In genomic region chr14:74978416-74978947, GRCh38 we compare ENCODE assay signal across 17 cellular contexts. TPM values are rescaled to one million over a fixed set of nuclear protein-coding genes. Genes with fewer than 3 reads are reported as not detected.
DNase-seq lines count a peak whose midpoint lies in the region; ATAC-seq and TF ChIP-seq lines count a peak whose summit lies in the region.
"Had no signal": no experiment of that assay in that cellular context is flagged by ENCODE, and none has a peak within 500 bp of the region (broad histone marks: within the 10 kb centered on the region; RNA-seq: fewer than 3 reads in every experiment).

No MANE protein-coding gene starts in this region.

- H3K4me3 ChIP-seq in RWPE2 (ENCODE audit: severe bottlenecking): no peak overlapping the region
- H3K4me3 ChIP-seq in gastroesophageal sphincter: no peak overlapping the region
- no peak overlapping the region for H3K4me3 ChIP-seq in CD4-positive, alpha-beta memory T cell (ENCODE audit: low read length in 2 of 2)
- H3K4me3 ChIP-seq: colonic mucosa, left lung had no signal

- no peaks in the 10 kb centered on the region for H3K9me3 Mint-ChIP-seq in CD4-positive, alpha-beta memory T cell
- H3K9me3 Mint-ChIP-seq: activated CD4-positive, alpha-beta memory T cell treated with anti-CD3 and anti-CD28 coated beads, Interleukin-2, amount 10 ng/mL, durations not matched to agents 7 days and 5 days; activated T-helper 2 cell treated with anti-CD3 and anti-CD28 coated beads, Interferon-gamma antibody, Interleukin-2, Interleukin-4, amounts not matched to agents 10 μg/mL and 5 μg/mL and 100 μg/mL, durations not matched to agents 14 hours and 24 hours and 36 hours; naive thymus-derived CD4-positive, alpha-beta T cell had no signal

- 87 to 92% methylated on average over 6 of the region's 11 CpGs for WGBS in gastroesophageal sphincter (ENCODE audit: low coverage in 1 of 2), 2 donors

- peak overlapping the region in 1 of 7 donors; percentile 66 for H3K27ac Mint-ChIP-seq in CD4-positive, alpha-beta memory T cell
- H3K27ac Mint-ChIP-seq: activated CD4-positive, alpha-beta memory T cell treated with anti-CD3 and anti-CD28 coated beads, Interleukin-2, amount 10 ng/mL, durations not matched to agents 7 days and 5 days; activated T-helper 2 cell treated with anti-CD3 and anti-CD28 coated beads, Interferon-gamma antibody, Interleukin-2, Interleukin-4, amounts not matched to agents 10 μg/mL and 5 μg/mL and 100 μg/mL, durations not matched to agents 14 hours and 24 hours and 36 hours; naive thymus-derived CD4-positive, alpha-beta T cell had no signal

- H3K36me3 Mint-ChIP-seq in CD4-positive, alpha-beta memory T cell: no peaks in the 10 kb centered on the region
- H3K36me3 Mint-ChIP-seq: naive thymus-derived CD4-positive, alpha-beta T cell had no signal

- no peak for TF ChIP-seq EP300 in gastroesophageal sphincter (IDR thresholded peaks at IDR 0.05)

- no peak overlapping the region for H3K4me3 Mint-ChIP-seq in CD4-positive, alpha-beta memory T cell
- H3K4me3 Mint-ChIP-seq: activated CD4-positive, alpha-beta memory T cell treated with anti-CD3 and anti-CD28 coated beads, Interleukin-2, amount 10 ng/mL, durations not matched to agents 7 days and 5 days; naive thymus-derived CD4-positive, alpha-beta T cell had no signal

- peak; percentile 32; the same call in 2 of the 3 replicates for ATAC-seq in RWPE2 (ENCODE audit: low read depth)
- ATAC-seq in gastroesophageal sphincter: no peak
- ATAC-seq: left lung; naive thymus-derived CD4-positive, alpha-beta T cell had no signal

- H3K9me3 ChIP-seq in RWPE2 (ENCODE audit: severe bottlenecking): no peaks in the 10 kb centered on the region
- H3K9me3 ChIP-seq in gastroesophageal sphincter: no peaks in the 10 kb centered on the region
- no peaks in the 10 kb centered on the region for H3K9me3 ChIP-seq in CD4-positive, alpha-beta memory T cell (ENCODE audit: control insufficient read depth in 1 of 2, low read length in 2 of 2)
- H3K9me3 ChIP-seq: colonic mucosa, left lung had no signal

- CTCF ChIA-PET in CD4-positive, alpha-beta memory T cell (lab: Charles Lee; ENCODE audit: partially characterized antibody): interaction anchor here (0.7 kb wide), 1 partner anchor 11 kb away, joined by 3 read pairs; no protein-coding TSS in a partner anchor

- TF ChIP-seq CTCF in RWPE2 (IDR thresholded peaks at IDR 0.05; ENCODE audit: poor library complexity, severe bottlenecking): no peak
- TF ChIP-seq CTCF in gastroesophageal sphincter (IDR thresholded peaks at IDR 0.05): no peak

- DNase-seq in activated CD8-positive, alpha-beta memory T cell treated with anti-CD3 and anti-CD28 coated beads, Interleukin-2, amount 50 U/mL, for 48 hours: peak; percentile 15
- no peak for DNase-seq in activated CD8-positive, alpha-beta memory T cell treated with anti-CD3 and anti-CD28 coated beads, Interleukin-2, amount 50 U/mL, for 4 hours
- DNase-seq in RWPE2 (ENCODE audit: low spot score) (peak; percentile 57), islet precursor cell (peak; percentile 83), ureter (ENCODE audit: low spot score) (peak; percentile 39)
- DNase-seq in stimulated activated CD4-positive, alpha-beta T cell treated with anti-CD3 and anti-CD28 coated beads, Interleukin-12 subunit alpha, Interleukin-12 subunit beta, amount 100 ng/mL, for 4 hours: no peak
- no peak for DNase-seq in CD4-positive, alpha-beta memory T cell
- DNase-seq: 8988T; activated CD4-positive, alpha-beta memory T cell treated with anti-CD3 and anti-CD28 coated beads, Interleukin-2, amount 10 ng/mL, durations not matched to agents 7 days and 5 days; colonic mucosa; left lung; naive thymus-derived CD4-positive, alpha-beta T cell; NCI-H1930; stimulated activated CD4-positive, alpha-beta T cell treated with anti-CD3 and anti-CD28 coated beads, Interleukin-15, amount 100 ng/mL, for 24 hours had no signal

- no peaks in the 10 kb centered on the region for H3K27me3 Mint-ChIP-seq in CD4-positive, alpha-beta memory T cell
- H3K27me3 Mint-ChIP-seq: activated CD4-positive, alpha-beta memory T cell treated with anti-CD3 and anti-CD28 coated beads, Interleukin-2, amount 10 ng/mL, durations not matched to agents 7 days and 5 days; naive thymus-derived CD4-positive, alpha-beta T cell had no signal

- H3K4me1 ChIP-seq in RWPE2 (ENCODE audit: insufficient read depth, poor library complexity, severe bottlenecking) (peaks cover 25% of the 10 kb centered on the region), gastroesophageal sphincter (peaks cover 0 to 69% (median 18%) of the 10 kb centered on the region in 3 donors)
- no peaks in the 10 kb centered on the region for H3K4me1 ChIP-seq in CD4-positive, alpha-beta memory T cell (ENCODE audit: insufficient read depth, low read length)
- H3K4me1 ChIP-seq: colonic mucosa had no signal

- H3K4me1 Mint-ChIP-seq in CD4-positive, alpha-beta memory T cell: peaks cover 0 to 2% (median 0%) of the 10 kb centered on the region in 4 donors

- no peaks in the 10 kb centered on the region for H3K36me3 ChIP-seq in RWPE2 (ENCODE audit: low read depth)
- H3K36me3 ChIP-seq in gastroesophageal sphincter: no peaks in the 10 kb centered on the region
- no peaks in the 10 kb centered on the region for H3K36me3 ChIP-seq in CD4-positive, alpha-beta memory T cell (ENCODE audit: insufficient read depth, low read length)
- H3K36me3 ChIP-seq: colonic mucosa, left lung had no signal

- peak overlapping the region; percentile 30 for H3K27ac ChIP-seq in RWPE2 (ENCODE audit: poor library complexity, severe bottlenecking)
- no peak overlapping the region for H3K27ac ChIP-seq in gastroesophageal sphincter
- no peak overlapping the region for H3K27ac ChIP-seq in CD4-positive, alpha-beta memory T cell (ENCODE audit: low read depth, low read length)
- H3K27ac ChIP-seq: colonic mucosa, KMS-11, left lung had no signal

- intact Hi-C loops in CD4-positive, alpha-beta memory T cell (cut with micrococcal nuclease): no loop called here

- H3K27me3 ChIP-seq in RWPE2 (ENCODE audit: insufficient read depth, poor library complexity, severe bottlenecking) (no peaks in the 10 kb centered on the region), gastroesophageal sphincter (no peaks in the 10 kb centered on the region)
- H3K27me3 ChIP-seq in CD4-positive, alpha-beta memory T cell (ENCODE audit: insufficient read depth, low read length): no peaks in the 10 kb centered on the region
- H3K27me3 ChIP-seq: colonic mucosa, left lung had no signal

- POLR2A ChIA-PET in CD4-positive, alpha-beta memory T cell (lab: Charles Lee; ENCODE audit: partially characterized antibody): no interaction called here

- TF ChIP-seq POLR2A in gastroesophageal sphincter (IDR thresholded peaks at IDR 0.05): no peak

RNA-seq across cellular contexts. Expression of gene PGF, which starts 23.1 kb away (rescaled TPM):
- total RNA-seq in ureter: 4.4 TPM
- total RNA-seq in gastroesophageal sphincter: 10 to 100 TPM; 11.2 to 21.0 (median 16.5) TPM
- not detected for total RNA-seq in CD4-positive, alpha-beta memory T cell
- polyA plus RNA-seq in CD4-positive, alpha-beta memory T cell: under 1 TPM; 0.11 to 0.13 TPM

RNA-seq across cellular contexts. Expression of gene EIF2B2, which starts 24.2 kb away (rescaled TPM):
- total RNA-seq in ureter: 39.2 TPM
- 10 to 100 TPM; 28.1 to 56.2 (median 36.6) TPM for total RNA-seq in gastroesophageal sphincter
- 10 to 100 TPM; 31.3 to 31.7 TPM for total RNA-seq in CD4-positive, alpha-beta memory T cell
- 10 to 100 TPM; 32.6 to 38.8 TPM for polyA plus RNA-seq in CD4-positive, alpha-beta memory T cell

RNA-seq across cellular contexts. Expression of gene RPS6KL1, which starts 55.4 kb away (rescaled TPM):
- total RNA-seq in ureter: 10.7 TPM
- 10 to 100 TPM in 1 of 4 donors, 1 to 10 TPM in 3; 4.0 to 10.2 (median 8.2) TPM for total RNA-seq in gastroesophageal sphincter
- 1 to 10 TPM; 2.5 to 2.9 TPM for total RNA-seq in CD4-positive, alpha-beta memory T cell
- polyA plus RNA-seq in CD4-positive, alpha-beta memory T cell: under 1 TPM; 0.45 to 0.87 TPM

Comparison
In these comparisons a context has a peak if more than half of its experiments do, and no peak if none do; other contexts are left out.
1. DNase-seq: peak in activated CD8-positive, alpha-beta memory T cell treated with anti-CD3 and anti-CD28 coated beads, Interleukin-2, amount 50 U/mL, for 48 hours (single experiment), RWPE2 (single experiment), islet precursor cell (single experiment) and ureter (single experiment); none in activated CD8-positive, alpha-beta memory T cell treated with anti-CD3 and anti-CD28 coated beads, Interleukin-2, amount 50 U/mL, for 4 hours (single experiment), stimulated activated CD4-positive, alpha-beta T cell treated with anti-CD3 and anti-CD28 coated beads, Interleukin-12 subunit alpha, Interleukin-12 subunit beta, amount 100 ng/mL, for 4 hours (single experiment) and CD4-positive, alpha-beta memory T cell (0 of 5).